2 cellular contexts compared by ENCODE assay signal in the genomic region with DNA sequence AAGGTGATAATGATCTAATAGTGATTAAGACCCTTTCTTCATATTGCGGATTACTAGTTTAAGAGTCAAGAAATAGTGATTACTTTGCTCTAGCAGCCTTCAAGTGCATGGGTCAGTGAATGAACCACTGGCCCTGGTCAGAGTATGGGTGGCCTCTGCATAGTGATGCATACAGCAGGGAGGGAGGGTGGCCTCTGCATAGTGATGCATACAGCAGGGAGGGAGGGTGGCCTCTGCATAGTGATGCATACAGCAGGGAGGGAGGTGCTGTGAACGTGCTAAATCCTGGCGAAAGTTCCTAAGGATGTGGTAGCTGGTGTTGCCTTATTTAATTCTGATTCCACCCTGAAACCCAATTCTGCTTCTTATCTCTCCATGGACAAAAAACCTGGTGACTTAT.
TF ChIP-seq lines count a peak whose summit lies in the region.

No MANE protein-coding gene starts in this region.

TF ChIP-seq in IMR-90, 13 proteins besides CTCF, POLR2A, EP300 and RAD21:
- TF ChIP-seq, protein P1, sequence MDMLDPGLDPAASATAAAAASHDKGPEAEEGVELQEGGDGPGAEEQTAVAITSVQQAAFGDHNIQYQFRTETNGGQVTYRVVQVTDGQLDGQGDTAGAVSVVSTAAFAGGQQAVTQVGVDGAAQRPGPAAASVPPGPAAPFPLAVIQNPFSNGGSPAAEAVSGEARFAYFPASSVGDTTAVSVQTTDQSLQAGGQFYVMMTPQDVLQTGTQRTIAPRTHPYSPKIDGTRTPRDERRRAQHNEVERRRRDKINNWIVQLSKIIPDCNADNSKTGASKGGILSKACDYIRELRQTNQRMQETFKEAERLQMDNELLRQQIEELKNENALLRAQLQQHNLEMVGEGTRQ (IDR thresholded peaks at IDR 0.05; ENCODE audit: low read depth, low read length), result no peak
- TF ChIP-seq MAFK (IDR thresholded peaks at IDR 0.05; ENCODE audit: low read depth, low read length), result no peak
- TF ChIP-seq MAZ (IDR thresholded peaks at IDR 0.05; ENCODE audit: borderline replicate concordance, low read depth, low read length), result no peak
- TF ChIP-seq NFE2L2 (IDR thresholded peaks at IDR 0.05; ENCODE audit: low read depth, low read length), result no peak
- no peak for TF ChIP-seq RFX5 (IDR thresholded peaks at IDR 0.05; ENCODE audit: low read depth, low read length)
- TF ChIP-seq RCOR1 (IDR thresholded peaks at IDR 0.05; ENCODE audit: insufficient replicate concordance, low read length), result no peak
- no peak for TF ChIP-seq SMC3 (IDR thresholded peaks at IDR 0.05; ENCODE audit: low read depth, low read length)
- TF ChIP-seq FOS (IDR thresholded peaks at IDR 0.05; ENCODE audit: low read depth, low read length), result no peak

TF ChIP-seq in H1, 55 proteins besides CTCF, POLR2A, EP300 and RAD21:
- TF ChIP-seq, protein P2, sequence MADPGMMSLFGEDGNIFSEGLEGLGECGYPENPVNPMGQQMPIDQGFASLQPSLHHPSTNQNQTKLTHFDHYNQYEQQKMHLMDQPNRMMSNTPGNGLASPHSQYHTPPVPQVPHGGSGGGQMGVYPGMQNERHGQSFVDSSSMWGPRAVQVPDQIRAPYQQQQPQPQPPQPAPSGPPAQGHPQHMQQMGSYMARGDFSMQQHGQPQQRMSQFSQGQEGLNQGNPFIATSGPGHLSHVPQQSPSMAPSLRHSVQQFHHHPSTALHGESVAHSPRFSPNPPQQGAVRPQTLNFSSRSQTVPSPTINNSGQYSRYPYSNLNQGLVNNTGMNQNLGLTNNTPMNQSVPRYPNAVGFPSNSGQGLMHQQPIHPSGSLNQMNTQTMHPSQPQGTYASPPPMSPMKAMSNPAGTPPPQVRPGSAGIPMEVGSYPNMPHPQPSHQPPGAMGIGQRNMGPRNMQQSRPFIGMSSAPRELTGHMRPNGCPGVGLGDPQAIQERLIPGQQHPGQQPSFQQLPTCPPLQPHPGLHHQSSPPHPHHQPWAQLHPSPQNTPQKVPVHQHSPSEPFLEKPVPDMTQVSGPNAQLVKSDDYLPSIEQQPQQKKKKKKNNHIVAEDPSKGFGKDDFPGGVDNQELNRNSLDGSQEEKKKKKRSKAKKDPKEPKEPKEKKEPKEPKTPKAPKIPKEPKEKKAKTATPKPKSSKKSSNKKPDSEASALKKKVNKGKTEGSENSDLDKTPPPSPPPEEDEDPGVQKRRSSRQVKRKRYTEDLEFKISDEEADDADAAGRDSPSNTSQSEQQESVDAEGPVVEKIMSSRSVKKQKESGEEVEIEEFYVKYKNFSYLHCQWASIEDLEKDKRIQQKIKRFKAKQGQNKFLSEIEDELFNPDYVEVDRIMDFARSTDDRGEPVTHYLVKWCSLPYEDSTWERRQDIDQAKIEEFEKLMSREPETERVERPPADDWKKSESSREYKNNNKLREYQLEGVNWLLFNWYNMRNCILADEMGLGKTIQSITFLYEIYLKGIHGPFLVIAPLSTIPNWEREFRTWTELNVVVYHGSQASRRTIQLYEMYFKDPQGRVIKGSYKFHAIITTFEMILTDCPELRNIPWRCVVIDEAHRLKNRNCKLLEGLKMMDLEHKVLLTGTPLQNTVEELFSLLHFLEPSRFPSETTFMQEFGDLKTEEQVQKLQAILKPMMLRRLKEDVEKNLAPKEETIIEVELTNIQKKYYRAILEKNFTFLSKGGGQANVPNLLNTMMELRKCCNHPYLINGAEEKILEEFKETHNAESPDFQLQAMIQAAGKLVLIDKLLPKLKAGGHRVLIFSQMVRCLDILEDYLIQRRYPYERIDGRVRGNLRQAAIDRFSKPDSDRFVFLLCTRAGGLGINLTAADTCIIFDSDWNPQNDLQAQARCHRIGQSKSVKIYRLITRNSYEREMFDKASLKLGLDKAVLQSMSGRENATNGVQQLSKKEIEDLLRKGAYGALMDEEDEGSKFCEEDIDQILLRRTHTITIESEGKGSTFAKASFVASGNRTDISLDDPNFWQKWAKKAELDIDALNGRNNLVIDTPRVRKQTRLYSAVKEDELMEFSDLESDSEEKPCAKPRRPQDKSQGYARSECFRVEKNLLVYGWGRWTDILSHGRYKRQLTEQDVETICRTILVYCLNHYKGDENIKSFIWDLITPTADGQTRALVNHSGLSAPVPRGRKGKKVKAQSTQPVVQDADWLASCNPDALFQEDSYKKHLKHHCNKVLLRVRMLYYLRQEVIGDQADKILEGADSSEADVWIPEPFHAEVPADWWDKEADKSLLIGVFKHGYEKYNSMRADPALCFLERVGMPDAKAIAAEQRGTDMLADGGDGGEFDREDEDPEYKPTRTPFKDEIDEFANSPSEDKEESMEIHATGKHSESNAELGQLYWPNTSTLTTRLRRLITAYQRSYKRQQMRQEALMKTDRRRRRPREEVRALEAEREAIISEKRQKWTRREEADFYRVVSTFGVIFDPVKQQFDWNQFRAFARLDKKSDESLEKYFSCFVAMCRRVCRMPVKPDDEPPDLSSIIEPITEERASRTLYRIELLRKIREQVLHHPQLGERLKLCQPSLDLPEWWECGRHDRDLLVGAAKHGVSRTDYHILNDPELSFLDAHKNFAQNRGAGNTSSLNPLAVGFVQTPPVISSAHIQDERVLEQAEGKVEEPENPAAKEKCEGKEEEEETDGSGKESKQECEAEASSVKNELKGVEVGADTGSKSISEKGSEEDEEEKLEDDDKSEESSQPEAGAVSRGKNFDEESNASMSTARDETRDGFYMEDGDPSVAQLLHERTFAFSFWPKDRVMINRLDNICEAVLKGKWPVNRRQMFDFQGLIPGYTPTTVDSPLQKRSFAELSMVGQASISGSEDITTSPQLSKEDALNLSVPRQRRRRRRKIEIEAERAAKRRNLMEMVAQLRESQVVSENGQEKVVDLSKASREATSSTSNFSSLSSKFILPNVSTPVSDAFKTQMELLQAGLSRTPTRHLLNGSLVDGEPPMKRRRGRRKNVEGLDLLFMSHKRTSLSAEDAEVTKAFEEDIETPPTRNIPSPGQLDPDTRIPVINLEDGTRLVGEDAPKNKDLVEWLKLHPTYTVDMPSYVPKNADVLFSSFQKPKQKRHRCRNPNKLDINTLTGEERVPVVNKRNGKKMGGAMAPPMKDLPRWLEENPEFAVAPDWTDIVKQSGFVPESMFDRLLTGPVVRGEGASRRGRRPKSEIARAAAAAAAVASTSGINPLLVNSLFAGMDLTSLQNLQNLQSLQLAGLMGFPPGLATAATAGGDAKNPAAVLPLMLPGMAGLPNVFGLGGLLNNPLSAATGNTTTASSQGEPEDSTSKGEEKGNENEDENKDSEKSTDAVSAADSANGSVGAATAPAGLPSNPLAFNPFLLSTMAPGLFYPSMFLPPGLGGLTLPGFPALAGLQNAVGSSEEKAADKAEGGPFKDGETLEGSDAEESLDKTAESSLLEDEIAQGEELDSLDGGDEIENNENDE (IDR thresholded peaks at IDR 0.05; ENCODE audit: insufficient replicate concordance, low read length), result no peak
- TF ChIP-seq TBP (IDR thresholded peaks at IDR 0.05; ENCODE audit: low read depth, low read length), result no peak
- no peak for TF ChIP-seq YY1 (IDR thresholded peaks at IDR 0.05; ENCODE audit: low read depth, low read length)
- no peak for TF ChIP-seq BRCA1 (IDR thresholded peaks at IDR 0.05; ENCODE audit: low read depth, low read length)
- TF ChIP-seq SUZ12 (IDR thresholded peaks at IDR 0.05; ENCODE audit: low read length), result no peak
- no peak for TF ChIP-seq ASH2L (IDR thresholded peaks at IDR 0.05; ENCODE audit: low read length)
- no peak for TF ChIP-seq TEAD4 (IDR thresholded peaks at IDR 0.05; ENCODE audit: low read depth, low read length)
- TF ChIP-seq RXRA (IDR thresholded peaks at IDR 0.05; ENCODE audit: insufficient read depth, low read depth, low read length), result no peak
- TF ChIP-seq ZNF274 (IDR thresholded peaks at IDR 0.05; ENCODE audit: borderline replicate concordance, extremely low read depth, low read length), result no peak
- TF ChIP-seq GTF2F1 (IDR thresholded peaks at IDR 0.05; ENCODE audit: borderline replicate concordance, low read depth, low read length), result no peak
- no peak for TF ChIP-seq POU5F1 (IDR thresholded peaks at IDR 0.05; ENCODE audit: low read depth, low read length)
- no peak for TF ChIP-seq EZH2 (IDR thresholded peaks at IDR 0.05; ENCODE audit: low read depth, low read length, severe bottlenecking)
- no peak for TF ChIP-seq SIN3A (conservative IDR thresholded peaks at IDR 0.05 in 1 of 2, IDR thresholded peaks at IDR 0.05 in 1 of 2; ENCODE audit: low read depth in 1 of 2, low read length in 2 of 2)
- TF ChIP-seq SIRT6 (IDR thresholded peaks at IDR 0.05; ENCODE audit: low read length), result no peak
- TF ChIP-seq NRF1 (IDR thresholded peaks at IDR 0.05; ENCODE audit: low read depth, low read length), result no peak
- no peak for TF ChIP-seq PHF8 (conservative IDR thresholded peaks at IDR 0.05; ENCODE audit: low read depth, low read length)
